In genomic region chr10:121245799-121246198, GRCh38 we compare ENCODE assay signal across 30 cellular contexts.
DNase-seq lines count a peak whose midpoint lies in the region; ATAC-seq and TF ChIP-seq lines count a peak whose summit lies in the region.
"Had no signal": no experiment of that assay in that cellular context is flagged by ENCODE, and none has a peak within 500 bp of the region (broad histone marks: within the 10 kb centered on the region; RNA-seq: fewer than 3 reads in every experiment).

No MANE protein-coding gene starts in this region.

- H3K36me3 ChIP-seq in breast epithelium (no peaks in the 10 kb centered on the region), mucosa of descending colon (ENCODE audit: low read depth) (no peaks in the 10 kb centered on the region), psoas muscle (ENCODE audit: insufficient read depth in 1 of 2, low read depth in 1 of 2) (no peaks in the 10 kb centered on the region)
- H3K36me3 ChIP-seq: gastroesophageal sphincter, uterus, WERI-Rb-1 had no signal

- TF ChIP-seq CTCF in breast epithelium (IDR thresholded peaks at IDR 0.05) (no peak), mucosa of descending colon (IDR thresholded peaks at IDR 0.05) (no peak), psoas muscle (IDR thresholded peaks at IDR 0.05) (no peak)

- H3K9me3 ChIP-seq in breast epithelium (no peaks in the 10 kb centered on the region), mucosa of descending colon (no peaks in the 10 kb centered on the region), psoas muscle (no peaks in the 10 kb centered on the region)
- H3K9me3 ChIP-seq: gastroesophageal sphincter, uterus had no signal

- ATAC-seq in mucosa of descending colon: peak; percentile 87
- ATAC-seq in psoas muscle: no peak
- ATAC-seq in GM19324 (IDR thresholded peaks at IDR 0.05; ENCODE audit: low FRiP score, unreplicated experiment): no peak
- ATAC-seq: gastroesophageal sphincter; PC-3; Right ventricle myocardium inferior; stimulated activated effector memory CD8-positive, alpha-beta T cell treated with anti-CD3 and anti-CD28 coated beads, Interleukin-12 subunit alpha, Interleukin-12 subunit beta, amount 100 ng/mL, for 72 hours had no signal

- no peak for TF ChIP-seq POLR2A in breast epithelium (IDR thresholded peaks at IDR 0.05)

- 43 to 70% (median 68%) methylated on average over 1 of the region's 1 CpG for WGBS in psoas muscle, 3 donors

- H3K27ac ChIP-seq in breast epithelium: no peak overlapping the region
- no peak overlapping the region for H3K27ac ChIP-seq in psoas muscle
- H3K27ac ChIP-seq: gastroesophageal sphincter, parathyroid adenoma, uterus, WERI-Rb-1 had no signal

- peak; percentile 58 for DNase-seq in NCI-H510A treated with DMSO at 0.1 percent for 48 hours (lab: John Stamatoyannopoulos, UW)
- DNase-seq in NCI-H510A (lab: John Stamatoyannopoulos, UW): no peak
- DNase-seq in breast epithelium (ENCODE audit: low spot score in 2 of 2): peak; percentile 56 to 61
- peak in 2 of 3 donors; percentile 28 to 46 for DNase-seq in mucosa of descending colon
- DNase-seq in ureter (ENCODE audit: low spot score): peak; percentile 60
- DNase-seq in psoas muscle: no peak
- DNase-seq in inferior parietal cortex (ENCODE audit: extremely low spot score): no peak
- DNase-seq: 8988T; activated CD4-positive, alpha-beta T cell treated with anti-CD3 and anti-CD28 coated beads, Interleukin-2, amount 10 ng/mL, durations not matched to agents 24 days and 14 days; activated gamma-delta T cell; activated T-cell treated with anti-CD3 and anti-CD28 coated beads, Interleukin-2, amount 50 U/mL, for 24 hours; CD4-positive, CD25-positive, alpha-beta regulatory T cell; dermis blood vessel endothelial cell; H9; hypothalamus; immature natural killer cell; NCI-H1105 treated with DMSO at 0.1 percent for 48 hours; NCI-H2081 treated with DMSO at 0.1 percent for 48 hours; NCI-H226; nephron progenitor cell; NK-92 treated with Interleukin-12 subunit alpha and Interleukin-12 subunit beta, amount 100 ng/mL, for 24 hours; PC-3; stimulated activated CD4-positive, alpha-beta T cell treated with anti-CD3 and anti-CD28 coated beads, Interleukin-4, amount 100 ng/mL, for 24 hours; uterus; WERI-Rb-1 had no signal

- H3K27me3 ChIP-seq in breast epithelium (peaks cover 0 to 4% of the 10 kb centered on the region in 2 donors), psoas muscle (ENCODE audit: insufficient read depth in 3 of 3, low read length in 2 of 3) (peaks cover 0 to 3% (median 0%) of the 10 kb centered on the region in 3 donors)
- H3K27me3 ChIP-seq: gastroesophageal sphincter, uterus had no signal

- H3K4me3 ChIP-seq in breast epithelium: no peak overlapping the region
- no peak overlapping the region for H3K4me3 ChIP-seq in mucosa of descending colon
- no peak overlapping the region for H3K4me3 ChIP-seq in psoas muscle
- H3K4me3 ChIP-seq: gastroesophageal sphincter, uterus had no signal

- no peaks in the 10 kb centered on the region for H3K4me1 ChIP-seq in breast epithelium
- peaks cover 36% of the 10 kb centered on the region for H3K4me1 ChIP-seq in mucosa of descending colon (ENCODE audit: low read depth)
- no peaks in the 10 kb centered on the region for H3K4me1 ChIP-seq in psoas muscle
- H3K4me1 ChIP-seq: gastroesophageal sphincter, parathyroid adenoma, uterus had no signal

- intact Hi-C loops in breast epithelium (cut with DNase I; ENCODE audit: low total_unique reads) (no loop called here), mucosa of descending colon (cut with DNase I, micrococcal nuclease) (no loop called here), psoas muscle (cut with DNase I) (no loop called here)

Comparison
In these comparisons a context has a peak if more than half of its experiments do, and no peak if none do; other contexts are left out.
1. DNase-seq: peak in NCI-H510A treated with DMSO at 0.1 percent for 48 hours (single experiment), breast epithelium (2 of 2), mucosa of descending colon (2 of 3) and ureter (single experiment); none in NCI-H510A (single experiment), psoas muscle (0 of 2) and inferior parietal cortex (single experiment).